7 cellular contexts compared by ENCODE assay signal in the genomic region with DNA sequence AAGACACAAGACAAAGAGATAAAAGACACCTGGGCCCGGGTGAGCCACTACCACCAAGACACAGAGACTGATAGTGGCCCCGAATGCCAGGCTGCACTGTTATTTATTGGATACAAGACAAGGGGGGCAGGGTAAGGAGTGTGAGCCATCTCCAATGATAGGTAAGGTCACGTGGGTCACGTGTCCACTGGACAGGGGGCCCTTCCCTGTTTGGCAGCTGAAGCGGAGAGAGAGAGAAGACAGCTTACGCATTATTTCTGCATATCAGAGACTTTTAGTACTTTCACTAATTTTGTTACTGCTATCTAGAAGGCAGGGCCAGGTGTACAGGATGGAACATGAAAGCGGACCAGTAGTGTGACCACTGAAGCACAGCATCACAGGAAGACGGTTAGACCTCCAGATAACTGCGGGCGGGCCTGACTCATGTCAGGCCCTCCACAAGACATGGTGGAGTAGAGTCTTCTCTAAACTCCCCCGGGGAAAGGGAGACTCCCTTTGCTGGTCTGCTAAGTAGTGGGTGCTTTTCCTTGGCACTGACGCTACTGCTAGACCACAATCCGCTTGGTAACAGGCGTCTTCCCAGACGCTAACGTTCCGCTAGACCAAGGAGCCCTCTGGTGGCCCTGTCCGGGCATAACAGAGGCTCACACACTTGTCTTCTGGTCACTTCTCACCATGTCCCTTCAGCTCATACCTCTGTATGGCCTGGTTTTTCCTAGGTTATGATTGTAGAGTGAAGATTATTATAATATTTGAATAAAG. TPM values are rescaled to one million over a fixed set of nuclear protein-coding genes. Genes with fewer than 3 reads are reported as not detected.
DNase-seq lines count a peak whose midpoint lies in the region; ATAC-seq and TF ChIP-seq lines count a peak whose summit lies in the region.
"Not testable (repeated sequence)": the region's sequence is repeated elsewhere in the genome, so short reads cannot be mapped to it uniquely, and the experiment has no call there.

No MANE protein-coding gene starts in this region.

- H3K79me2 ChIP-seq in PC-9 (ENCODE audit: low read depth) = not testable (repeated sequence)

- H3K4me3 Mint-ChIP-seq in activated T-cell treated with anti-CD3 and anti-CD28 coated beads, Interleukin-2, amount 50 U/mL, for 72 hours; endodermal cell: not testable (repeated sequence)

- intact Hi-C loops in IMR-90 (cut with micrococcal nuclease) (loop anchor here (1.0 kb wide), 1 partner anchor 303 kb away; no protein-coding TSS in a partner anchor), prostate gland (cut with DNase I) (loop anchor here (10.0 kb wide), 1 partner anchor 298 kb away; no protein-coding TSS in a partner anchor)
- intact Hi-C loops in PC-9 (cut with micrococcal nuclease; ENCODE audit: unreplicated experiment) = not testable (repeated sequence)

- H3K14ac ChIP-seq in IMR-90 (replicated peaks; ENCODE audit: low read depth, low read length) = not testable (repeated sequence)

- not testable (repeated sequence) for H2BK20ac ChIP-seq in IMR-90 (ENCODE audit: low read depth, low read length)

- H4K91ac ChIP-seq in IMR-90 (ENCODE audit: insufficient read depth, low read depth, low read length) = not testable (repeated sequence)

- H3K9me3 Mint-ChIP-seq in activated T-cell treated with anti-CD3 and anti-CD28 coated beads, Interleukin-2, amount 50 U/mL, for 72 hours = peaks cover 7 to 11% of the 10 kb centered on the region in 2 donors
- H3K9me3 Mint-ChIP-seq in endodermal cell = peaks cover 44% of the 10 kb centered on the region

- TF ChIP-seq CTCF in IMR-90 (conservative IDR thresholded peaks at IDR 0.05; ENCODE audit: low read depth, low read length) (peak; percentile 60), PC-9 (conservative IDR thresholded peaks at IDR 0.05) (peak; percentile 66), endodermal cell (conservative IDR thresholded peaks at IDR 0.05) (peak; percentile 85), prostate gland (IDR thresholded peaks at IDR 0.05) (peak in 3 of 4 experiments; percentile 40 to 50 (median 47))

- H3F3A ChIP-seq in PC-9 (ENCODE audit: insufficient read depth, low read depth) = not testable (repeated sequence)

- H3K23ac ChIP-seq in IMR-90 (ENCODE audit: low read depth, low read length) = not testable (repeated sequence)

- H3K4me1 Mint-ChIP-seq in activated T-cell treated with anti-CD3 and anti-CD28 coated beads, Interleukin-2, amount 50 U/mL, for 72 hours (ENCODE audit: low read depth) = peaks cover 23% of the 10 kb centered on the region
- not testable (repeated sequence) for H3K4me1 Mint-ChIP-seq in endodermal cell

- 100% methylated on average over 3 of the region's 18 CpGs; no CpG with 5 or more reads in 1 of the 2 experiments for WGBS in IMR-90 (ENCODE audit: extremely low coverage in 2 of 2, insufficient read length in 1 of 2), 2 experiments
- WGBS in endodermal cell (ENCODE audit: insufficient coverage in 1 of 2, insufficient read length in 1 of 2), 2 experiments = 69 to 81% methylated on average over 13 to 18 of the region's 18 CpGs
- 66% methylated on average over 18 of the region's 18 CpGs for WGBS in prostate gland

- H2BK120ac ChIP-seq in IMR-90 (ENCODE audit: low read depth, low read length) = not testable (repeated sequence)

- not testable (repeated sequence) for H4K8ac ChIP-seq in IMR-90 (ENCODE audit: low read depth in 2 of 2, low read length in 2 of 2)

- H3K27me3 Mint-ChIP-seq in activated T-cell treated with anti-CD3 and anti-CD28 coated beads, Interleukin-2, amount 50 U/mL, for 72 hours (ENCODE audit: low read depth); endodermal cell (ENCODE audit: insufficient read depth): not testable (repeated sequence)

- not testable (repeated sequence) for H3K36me3 ChIP-seq in IMR-90 (ENCODE audit: control insufficient read depth, insufficient read depth, low read length); PC-9 (ENCODE audit: low read depth); endodermal cell (ENCODE audit: control insufficient read depth, insufficient read depth, low read length); prostate gland

- not testable (repeated sequence) for H3K4me1 ChIP-seq in IMR-90 (ENCODE audit: control insufficient read depth, insufficient read depth, low read length); PC-9 (replicated peaks; ENCODE audit: insufficient read depth); endodermal cell (ENCODE audit: control insufficient read depth, insufficient read depth, low read length); prostate gland (replicated peaks)

- not testable (repeated sequence) for H3K18ac ChIP-seq in IMR-90 (ENCODE audit: low read depth, low read length)

- BruUV-seq in IMR-90 (replicated peaks; lab: Mats Ljungman, UMichigan); PC-9 (replicated peaks; lab: Mats Ljungman, UMichigan): not testable (repeated sequence)

- dilution Hi-C loops in IMR-90 (cut with HindIII; ENCODE audit: low sequenced_read_pairs, unreplicated experiment) = not testable (repeated sequence)

- peak; percentile 67 for TF ChIP-seq RAD21 in IMR-90 (IDR thresholded peaks at IDR 0.05; ENCODE audit: low read length)

- not testable (repeated sequence) for TF ChIP-seq POLR2A in IMR-90 (IDR thresholded peaks at IDR 0.05; ENCODE audit: low read depth, low read length); prostate gland (IDR thresholded peaks at IDR 0.05)

- in situ Hi-C loops in IMR-90 (cut with MboI; ENCODE audit: low sequenced_read_pairs) = loop anchor here (25.0 kb wide), 1 partner anchor 306 kb away; no protein-coding TSS in a partner anchor

- H3K79me1 ChIP-seq in IMR-90 (ENCODE audit: low read depth in 1 of 2, low read length in 2 of 2) = not testable (repeated sequence)

- not testable (repeated sequence) for H4K5ac ChIP-seq in IMR-90 (ENCODE audit: low read depth, low read length)

- H3K9me1 ChIP-seq in IMR-90 (ENCODE audit: insufficient read depth, low read length) = not testable (repeated sequence)

- H3K9me3 ChIP-seq in IMR-90 (ENCODE audit: control insufficient read depth, insufficient read depth, low read length) = peaks cover 12% of the 10 kb centered on the region
- H3K9me3 ChIP-seq in PC-9 (ENCODE audit: insufficient read depth, low read depth); prostate gland: not testable (repeated sequence)
- peaks cover 16% of the 10 kb centered on the region for H3K9me3 ChIP-seq in endodermal cell (ENCODE audit: control insufficient read depth, low read length)

- H2AFZ ChIP-seq in IMR-90 (replicated peaks; ENCODE audit: low read length, poor library complexity) = peak overlapping the region; percentile 51
- H2AFZ ChIP-seq in PC-9 = not testable (repeated sequence)

- not testable (repeated sequence) for H3K27me3 ChIP-seq in IMR-90 (ENCODE audit: control insufficient read depth, insufficient read depth, low read length); PC-9 (ENCODE audit: insufficient read depth, low read depth); endodermal cell (ENCODE audit: control insufficient read depth, insufficient read depth, low read length, poor library complexity, severe bottlenecking); prostate gland (replicated peaks; ENCODE audit: insufficient read depth)

- H2BK5ac ChIP-seq in IMR-90 (ENCODE audit: low read depth, low read length, poor library complexity, severe bottlenecking) = not testable (repeated sequence)

- POLR2A ChIA-PET in IMR-90 (lab: Charles Lee; ENCODE audit: unreplicated experiment); PC-9 (lab: Charles Lee; ENCODE audit: unreplicated experiment): not testable (repeated sequence)

- H3K27ac ChIP-seq in IMR-90 (ENCODE audit: insufficient read depth, low read length); PC-9; endodermal cell (ENCODE audit: low read depth, low read length); prostate gland: not testable (repeated sequence)

- not testable (repeated sequence) for H3K56ac ChIP-seq in IMR-90 (ENCODE audit: extremely low read depth, insufficient read depth, low read length)

- H3K9ac ChIP-seq in IMR-90 (ENCODE audit: low read depth, low read length); endodermal cell (ENCODE audit: extremely low read depth, low read length, poor library complexity, severe bottlenecking): not testable (repeated sequence)

- H3K36me3 Mint-ChIP-seq in activated T-cell treated with anti-CD3 and anti-CD28 coated beads, Interleukin-2, amount 50 U/mL, for 72 hours (ENCODE audit: insufficient read depth in 2 of 2) = peaks cover 17 to 20% of the 10 kb centered on the region in 2 donors
- not testable (repeated sequence) for H3K36me3 Mint-ChIP-seq in endodermal cell (ENCODE audit: low read depth)

- H2BK15ac ChIP-seq in IMR-90 (ENCODE audit: low read depth, low read length) = not testable (repeated sequence)

- H2AK5ac ChIP-seq in IMR-90 (ENCODE audit: low read depth, low read length) = not testable (repeated sequence)

- not testable (repeated sequence) for H3K4me2 ChIP-seq in IMR-90 (ENCODE audit: low read depth, low read length); PC-9

- H2AK9ac ChIP-seq in IMR-90 (replicated peaks; ENCODE audit: low read depth, low read length, poor library complexity) = not testable (repeated sequence)

- H3K27ac Mint-ChIP-seq in activated T-cell treated with anti-CD3 and anti-CD28 coated beads, Interleukin-2, amount 50 U/mL, for 72 hours; endodermal cell: not testable (repeated sequence)

- ATAC-seq in IMR-90 (ENCODE audit: low read depth); activated T-cell treated with anti-CD3 and anti-CD28 coated beads, Interleukin-2, amount 50 U/mL, for 72 hours (replicated peaks in 1 of 2): not testable (repeated sequence)

- CTCF ChIA-PET in IMR-90 (lab: Yijun Ruan, JAX) = interaction anchor here (0.6 to 1.1 kb wide), 2 partner anchors 254 to 300 kb away, joined by 3 to 4 read pairs; no protein-coding TSS in a partner anchor
- CTCF ChIA-PET in PC-9 (lab: Charles Lee) = not testable (repeated sequence)

- H3K4me3 ChIP-seq in IMR-90 (ENCODE audit: insufficient read depth, low read depth, low read length); PC-9; endodermal cell (ENCODE audit: low read length); prostate gland: not testable (repeated sequence)

- not testable (repeated sequence) for H3K9me2 ChIP-seq in PC-9 (ENCODE audit: insufficient read depth)

- peak; percentile 93 for DNase-seq in DMS53 (lab: John Stamatoyannopoulos, UW)
- DNase-seq in IMR-90 = peak; percentile 54
- DNase-seq in PC-9 = peak in 1 of 2 experiments; percentile 15
- peak; percentile 42 to 44 for DNase-seq in activated T-cell treated with anti-CD3 and anti-CD28 coated beads, Interleukin-2, amount 50 U/mL, for 72 hours
- peak; percentile 90 for DNase-seq in endodermal cell
- DNase-seq in iPS-NIHi11 (ENCODE audit: low spot score) = peak; percentile 26
- peak; percentile 15 for DNase-seq in prostate gland (ENCODE audit: low spot score)

- H4K20me1 ChIP-seq in IMR-90 (ENCODE audit: insufficient read depth, low read length); PC-9 (ENCODE audit: insufficient read depth): not testable (repeated sequence)

- H3K4ac ChIP-seq in IMR-90 (ENCODE audit: low read depth, low read length) = not testable (repeated sequence)

RNA-seq across cellular contexts. Expression of a gene that starts 3.5 kb away (rescaled TPM):
- total RNA-seq in IMR-90 (2012; rRNA removed) (4.8 and 8.6 TPM in 2 replicates), PC-9 (2021) (6.0 and 7.9 TPM in 2 replicates), endodermal cell (10 to 100 TPM; 10.8 to 13.2 TPM), prostate gland (10 to 100 TPM in 1 of 2 donors, 1 to 10 TPM in 1; 9.6 to 20.7 TPM)
- 1.3 and 3.0 TPM in 2 replicates for polyA plus RNA-seq in IMR-90 (2012; rRNA removed)
- polyA plus RNA-seq in IMR-90 (2012; cell fraction: cytosol; rRNA removed) = 1.2 and 1.4 TPM in 2 replicates
- polyA plus RNA-seq in IMR-90 (2012; cell fraction: nucleus; rRNA removed; ENCODE audit: low replicate concordance) = 2.4 and 5.7 TPM in 2 replicates
- total RNA-seq in activated T-cell treated with anti-CD3 and anti-CD28 coated beads, Interleukin-2, amount 50 U/mL, for 72 hours = 1 to 10 TPM; 5.8 to 7.8 TPM
- polyA plus RNA-seq in endodermal cell (2013, experiment 1 of 2) = 13.3 TPM
- 13.2 TPM for polyA plus RNA-seq in endodermal cell (2013, experiment 2 of 2)

RNA-seq across cellular contexts. Expression of a gene that starts 35.2 kb away (rescaled TPM):
- total RNA-seq in IMR-90 (2012; rRNA removed) (11.3 and 15.0 TPM in 2 replicates), PC-9 (2021) (9.4 and 10.6 TPM in 2 replicates), endodermal cell (10 to 100 TPM; 47.3 to 56.3 TPM), prostate gland (10 to 100 TPM in 1 of 2 donors, 1 to 10 TPM in 1; 6.2 to 11.9 TPM)
- polyA plus RNA-seq in IMR-90 (2012; rRNA removed) = 2.5 and 4.0 TPM in 2 replicates
- 0.55 and 0.84 TPM in 2 replicates for polyA plus RNA-seq in IMR-90 (2012; cell fraction: cytosol; rRNA removed)
- 3.2 and 4.7 TPM in 2 replicates for polyA plus RNA-seq in IMR-90 (2012; cell fraction: nucleus; rRNA removed; ENCODE audit: low replicate concordance)
- total RNA-seq in activated T-cell treated with anti-CD3 and anti-CD28 coated beads, Interleukin-2, amount 50 U/mL, for 72 hours = 10 to 100 TPM; 10.1 to 12.2 TPM
- 33.5 TPM for polyA plus RNA-seq in endodermal cell (2013, experiment 1 of 2)
- polyA plus RNA-seq in endodermal cell (2013, experiment 2 of 2) = 27.9 TPM
